In the genomic region with DNA sequence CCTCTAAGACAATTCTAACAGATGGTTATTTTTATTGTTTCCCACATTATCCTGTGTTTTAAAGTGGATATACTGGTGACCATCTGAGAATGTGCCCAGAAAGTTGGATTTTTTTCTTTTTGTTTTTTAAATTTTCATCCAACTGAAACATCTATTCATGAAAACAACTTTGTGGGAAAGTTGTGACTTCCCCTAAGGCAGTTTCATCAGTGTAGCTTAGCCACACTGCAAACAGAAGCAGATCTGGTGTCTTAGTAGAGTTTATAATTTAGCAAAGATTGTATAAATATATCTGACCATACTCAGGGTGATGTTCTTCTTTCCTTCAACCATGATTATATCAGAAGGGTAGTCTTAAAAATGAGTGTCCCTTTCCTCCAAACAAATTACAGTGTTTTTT, we compare ENCODE assay signal across 31 cellular contexts.
"Had no signal": no experiment of that assay in that cellular context is flagged by ENCODE, and none has a peak within 500 bp of the region (broad histone marks: within the 10 kb centered on the region; RNA-seq: fewer than 3 reads in every experiment).

No MANE protein-coding gene starts in this region.

- H3K4me1 Mint-ChIP-seq: stimulated activated memory B cell treated with anti-CD40 and anti-IgM and Interleukin-4, amounts not matched to agents 10 μg/mL and 1 μg/mL and 100 μg/mL, for 72 hours had no signal

- H3K27me3 Mint-ChIP-seq: activated CD4-positive, alpha-beta memory T cell treated with anti-CD3 and anti-CD28 coated beads, Interleukin-2, amount 10 ng/mL, durations not matched to agents 7 days and 5 days; activated CD4-positive, alpha-beta T cell treated with anti-CD3 and anti-CD28 coated beads for 36 hours; activated T-cell treated with anti-CD3 and anti-CD28 coated beads, Interleukin-2, amount 50 U/mL, for 24 hours; effector memory CD8-positive, alpha-beta T cell; naive B cell; stimulated activated memory B cell treated with anti-CD40 and anti-IgM and Interleukin-4, amounts not matched to agents 10 μg/mL and 1 μg/mL and 100 μg/mL, for 72 hours; stimulated activated naive CD8-positive, alpha-beta T cell treated with anti-CD3 and anti-CD28 coated beads, Interleukin-15, amount 100 ng/mL, for 72 hours had no signal

- H3K4me3 Mint-ChIP-seq: activated CD4-positive, alpha-beta memory T cell treated with anti-CD3 and anti-CD28 coated beads, Interleukin-2, amount 10 ng/mL, durations not matched to agents 7 days and 5 days; activated CD4-positive, alpha-beta T cell treated with anti-CD3 and anti-CD28 coated beads for 36 hours; activated T-cell treated with anti-CD3 and anti-CD28 coated beads, Interleukin-2, amount 50 U/mL, for 24 hours; effector memory CD8-positive, alpha-beta T cell; naive B cell; stimulated activated memory B cell treated with anti-CD40 and anti-IgM and Interleukin-4, amounts not matched to agents 10 μg/mL and 1 μg/mL and 100 μg/mL, for 72 hours; stimulated activated naive CD8-positive, alpha-beta T cell treated with anti-CD3 and anti-CD28 coated beads, Interleukin-15, amount 100 ng/mL, for 72 hours had no signal

- ATAC-seq: activated CD4-positive, alpha-beta T cell treated with anti-CD3 and anti-CD28 coated beads for 36 hours; effector memory CD8-positive, alpha-beta T cell; gastroesophageal sphincter; left ventricle myocardium superior; pancreas; stimulated activated memory B cell treated with anti-CD40 and anti-IgM and Interleukin-4, amounts not matched to agents 10 μg/mL and 1 μg/mL and 100 μg/mL, for 72 hours; stimulated activated naive CD8-positive, alpha-beta T cell treated with anti-CD3 and anti-CD28 coated beads, Interleukin-15, amount 100 ng/mL, for 72 hours had no signal

- H2AFZ ChIP-seq: hepatocyte had no signal

- H3K79me2 ChIP-seq: hepatocyte had no signal

- DNase-seq: activated CD4-positive, alpha-beta memory T cell treated with anti-CD3 and anti-CD28 coated beads, Interleukin-2, amount 10 ng/mL, durations not matched to agents 7 days and 5 days; activated CD4-positive, alpha-beta T cell treated with anti-CD3 and anti-CD28 coated beads for 36 hours; activated CD4-positive, CD25-positive, alpha-beta regulatory T cell; activated CD8-positive, alpha-beta memory T cell treated with anti-CD3 and anti-CD28 coated beads, Interleukin-2, amount 50 U/mL, for 48 hours; activated gamma-delta T cell treated with Interleukin-2 at 50 U/mL for 16 hours; activated naive CD4-positive, alpha-beta T cell treated with anti-CD3 and anti-CD28 coated beads, Interleukin-2, amount 50 U/mL, for 16 hours; activated T-cell treated with anti-CD3 and anti-CD28 coated beads, Interleukin-2, amount 50 U/mL, for 24 hours; amniotic stem cell; brain microvascular endothelial cell; dorsolateral prefrontal cortex; effector memory CD8-positive, alpha-beta T cell; erythroblast; islet precursor cell; left ventricle myocardium superior; naive B cell; pancreas; sigmoid colon; small intestine; stimulated activated CD4-positive, alpha-beta T cell treated with anti-CD3 and anti-CD28 coated beads, Interleukin-1b, Interleukin-23, amount 100 ng/mL, for 48 hours; stimulated activated CD4-positive, alpha-beta T cell treated with anti-CD3 and anti-CD28 coated beads, Interleukin-4, amount 100 ng/mL, for 4 hours; stimulated activated CD8-positive, alpha-beta memory T cell treated with anti-CD3 and anti-CD28 coated beads, Interleukin-4, amount 100 ng/mL, for 48 hours; stimulated activated naive CD8-positive, alpha-beta T cell treated with anti-CD3 and anti-CD28 coated beads, Interleukin-15, amount 100 ng/mL, for 72 hours; substantia nigra; thyroid gland; upper lobe of left lung had no signal

- H3K4me3 ChIP-seq: coronary artery, dorsolateral prefrontal cortex, gastroesophageal sphincter, hepatocyte, pancreas, prostate gland, sigmoid colon, thyroid gland, upper lobe of left lung, vagina had no signal

- H3K27ac ChIP-seq: brain microvascular endothelial cell, coronary artery, dorsolateral prefrontal cortex, gastroesophageal sphincter, hepatocyte, pancreas, prostate gland, sigmoid colon, thyroid gland, upper lobe of left lung, vagina had no signal

- H3K9me3 Mint-ChIP-seq: activated T-cell treated with anti-CD3 and anti-CD28 coated beads, Interleukin-2, amount 50 U/mL, for 24 hours; naive B cell; stimulated activated memory B cell treated with anti-CD40 and anti-IgM and Interleukin-4, amounts not matched to agents 10 μg/mL and 1 μg/mL and 100 μg/mL, for 72 hours had no signal

- H3K27me3 ChIP-seq: brain microvascular endothelial cell, dorsolateral prefrontal cortex, gastroesophageal sphincter, hepatocyte, pancreas, sigmoid colon, thyroid gland, upper lobe of left lung, vagina had no signal

- H3K4me2 ChIP-seq: hepatocyte had no signal

- H3K9me3 ChIP-seq: gastroesophageal sphincter, pancreas, prostate gland, sigmoid colon, thyroid gland, upper lobe of left lung, vagina had no signal

- H3K36me3 Mint-ChIP-seq: naive B cell; stimulated activated memory B cell treated with anti-CD40 and anti-IgM and Interleukin-4, amounts not matched to agents 10 μg/mL and 1 μg/mL and 100 μg/mL, for 72 hours had no signal

- H3K4me1 ChIP-seq: gastroesophageal sphincter, pancreas, prostate gland, sigmoid colon, thyroid gland, upper lobe of left lung, vagina had no signal

- H3K27ac Mint-ChIP-seq: activated CD4-positive, alpha-beta memory T cell treated with anti-CD3 and anti-CD28 coated beads, Interleukin-2, amount 10 ng/mL, durations not matched to agents 7 days and 5 days; activated CD4-positive, alpha-beta T cell treated with anti-CD3 and anti-CD28 coated beads for 36 hours; activated T-cell treated with anti-CD3 and anti-CD28 coated beads, Interleukin-2, amount 50 U/mL, for 24 hours; effector memory CD8-positive, alpha-beta T cell; naive B cell; stimulated activated memory B cell treated with anti-CD40 and anti-IgM and Interleukin-4, amounts not matched to agents 10 μg/mL and 1 μg/mL and 100 μg/mL, for 72 hours; stimulated activated naive CD8-positive, alpha-beta T cell treated with anti-CD3 and anti-CD28 coated beads, Interleukin-15, amount 100 ng/mL, for 72 hours had no signal

- H3K36me3 ChIP-seq: brain microvascular endothelial cell, gastroesophageal sphincter, pancreas, prostate gland, sigmoid colon, thyroid gland, upper lobe of left lung, vagina had no signal
